Comparison of ENCODE assay signal across 26 cellular contexts in genomic region chr7:18126274-18126673, GRCh38.
DNase-seq lines count a peak whose midpoint lies in the region; ATAC-seq and TF ChIP-seq lines count a peak whose summit lies in the region.
"Had no signal": no experiment of that assay in that cellular context is flagged by ENCODE, and none has a peak within 500 bp of the region (broad histone marks: within the 10 kb centered on the region; RNA-seq: fewer than 3 reads in every experiment).

No MANE protein-coding gene starts in this region.

- H3K4me3 ChIP-seq in body of pancreas (no peak overlapping the region), H7 (ENCODE audit: insufficient read depth, low read depth, low read length) (no peak overlapping the region), MG63 (no peak overlapping the region)
- H3K4me3 ChIP-seq: BLaER1 treated with 17β-estradiol and CSF1 and Interleukin-3, amounts not matched to agents 10 nM and 100 nM; coronary artery; gastroesophageal sphincter; testis had no signal

- TF ChIP-seq CTCF in body of pancreas (IDR thresholded peaks at IDR 0.05) (no peak), mesothelial cell of epicardium (IDR thresholded peaks at IDR 0.05; ENCODE audit: unreplicated experiment) (no peak)

- intact Hi-C loops in body of pancreas (cut with DNase I), result no loop called here

- DNase-seq in HEK293T (ENCODE audit: extremely low spot score) (peak; percentile 16), NCI-H146 (lab: John Stamatoyannopoulos, UW) (peak; percentile 62), body of pancreas (no peak), mesothelial cell of epicardium (ENCODE audit: low spot score in 2 of 2, unreplicated experiment in 2 of 2) (no peak), H7 (no peak), NCI-H1436 (lab: John Stamatoyannopoulos, UW) (no peak), MG63 (no peak)
- DNase-seq: activated CD4-positive, alpha-beta memory T cell treated with anti-CD3 and anti-CD28 coated beads, Interleukin-2, amount 10 ng/mL, durations not matched to agents 7 days and 5 days; activated CD4-positive, CD25-positive, alpha-beta regulatory T cell treated with anti-CD3 and anti-CD28 coated beads, Interleukin-2, amount 50 U/mL, for 72 hours; activated naive CD8-positive, alpha-beta T cell treated with anti-CD3 and anti-CD28 coated beads for 36 hours; aorta; effector memory CD4-positive, alpha-beta T cell; naive thymus-derived CD8-positive, alpha-beta T cell; NCI-H1694 treated with DMSO at 0.1 percent for 48 hours; NCI-H2227 treated with DMSO at 0.1 percent for 48 hours; nucleus accumbens; SK-N-SH; stimulated activated naive CD4-positive, alpha-beta T cell; testis had no signal

- no peaks in the 10 kb centered on the region for H3K9me3 ChIP-seq in body of pancreas
- no peaks in the 10 kb centered on the region for H3K9me3 ChIP-seq in MG63
- H3K9me3 ChIP-seq: BLaER1 treated with 17β-estradiol and CSF1 and Interleukin-3, amounts not matched to agents 10 nM and 100 nM; gastroesophageal sphincter; SK-N-SH; testis had no signal

- 44 to 50% methylated on average over 2 of the region's 2 CpGs for WGBS in body of pancreas, 2 donors

- H3K4me1 ChIP-seq in body of pancreas, result no peaks in the 10 kb centered on the region
- H3K4me1 ChIP-seq: BLaER1 treated with 17β-estradiol and CSF1 and Interleukin-3, amounts not matched to agents 10 nM and 100 nM; testis had no signal

- peaks cover 62% of the 10 kb centered on the region for H3K4me1 Mint-ChIP-seq in mesothelial cell of epicardium
- H3K4me1 Mint-ChIP-seq: activated CD4-positive, alpha-beta memory T cell treated with anti-CD3 and anti-CD28 coated beads, Interleukin-2, amount 10 ng/mL, durations not matched to agents 7 days and 5 days; activated naive CD8-positive, alpha-beta T cell treated with anti-CD3 and anti-CD28 coated beads for 36 hours; naive thymus-derived CD8-positive, alpha-beta T cell had no signal

- H3K27ac Mint-ChIP-seq in mesothelial cell of epicardium, result peak overlapping the region; percentile 82
- H3K27ac Mint-ChIP-seq: activated CD4-positive, alpha-beta memory T cell treated with anti-CD3 and anti-CD28 coated beads, Interleukin-2, amount 10 ng/mL, durations not matched to agents 7 days and 5 days; activated naive CD8-positive, alpha-beta T cell treated with anti-CD3 and anti-CD28 coated beads for 36 hours; naive thymus-derived CD8-positive, alpha-beta T cell; T-helper 1 cell treated with Interleukin-12 subunit alpha and Interleukin-12 subunit beta and Interleukin-4 antibody, amounts not matched to agents 30 μg/mL and 1 μg/mL, for 36 hours had no signal

- no peaks in the 10 kb centered on the region for H3K9me3 Mint-ChIP-seq in mesothelial cell of epicardium
- H3K9me3 Mint-ChIP-seq: activated CD4-positive, alpha-beta memory T cell treated with anti-CD3 and anti-CD28 coated beads, Interleukin-2, amount 10 ng/mL, durations not matched to agents 7 days and 5 days; activated naive CD8-positive, alpha-beta T cell treated with anti-CD3 and anti-CD28 coated beads for 36 hours; naive thymus-derived CD8-positive, alpha-beta T cell; T-helper 1 cell treated with Interleukin-12 subunit alpha and Interleukin-12 subunit beta and Interleukin-4 antibody, amounts not matched to agents 30 μg/mL and 1 μg/mL, for 36 hours had no signal

- CTCF ChIA-PET in HEK293T (lab: Yijun Ruan, JAX), result no interaction called here

- peaks cover 1% of the 10 kb centered on the region for H3K27me3 Mint-ChIP-seq in mesothelial cell of epicardium (ENCODE audit: low read depth)

- H3K27ac ChIP-seq in body of pancreas, result peak overlapping the region in 2 of 4 donors; percentile 25 to 47
- H3K27ac ChIP-seq: BLaER1 treated with 17β-estradiol and CSF1 and Interleukin-3, amounts not matched to agents 10 nM and 100 nM; coronary artery; gastroesophageal sphincter; HL-60; testis had no signal

- TF ChIP-seq POLR2A in body of pancreas (IDR thresholded peaks at IDR 0.05), result no peak

- ATAC-seq in body of pancreas, result peak; percentile 70
- ATAC-seq in HG03520 (IDR thresholded peaks at IDR 0.05; ENCODE audit: unreplicated experiment), result no peak
- ATAC-seq: gastroesophageal sphincter; HCT116; naive thymus-derived CD8-positive, alpha-beta T cell had no signal

- POLR2A ChIA-PET in HEK293T (lab: Yijun Ruan, JAX), result no interaction called here

- H3K27me3 ChIP-seq in body of pancreas (peaks cover 0 to 2% of the 10 kb centered on the region in 2 donors), H7 (ENCODE audit: control insufficient read depth, insufficient read depth, low read length) (no peaks in the 10 kb centered on the region), MG63 (no peaks in the 10 kb centered on the region)
- H3K27me3 ChIP-seq: BLaER1 treated with 17β-estradiol and CSF1 and Interleukin-3, amounts not matched to agents 10 nM and 100 nM; gastroesophageal sphincter; testis had no signal

- H3K4me3 Mint-ChIP-seq in mesothelial cell of epicardium, result no peak overlapping the region
- H3K4me3 Mint-ChIP-seq: activated CD4-positive, alpha-beta memory T cell treated with anti-CD3 and anti-CD28 coated beads, Interleukin-2, amount 10 ng/mL, durations not matched to agents 7 days and 5 days; activated naive CD8-positive, alpha-beta T cell treated with anti-CD3 and anti-CD28 coated beads for 36 hours; naive thymus-derived CD8-positive, alpha-beta T cell; T-helper 1 cell treated with Interleukin-12 subunit alpha and Interleukin-12 subunit beta and Interleukin-4 antibody, amounts not matched to agents 30 μg/mL and 1 μg/mL, for 36 hours had no signal

- no peaks in the 10 kb centered on the region for H3K36me3 Mint-ChIP-seq in mesothelial cell of epicardium
- H3K36me3 Mint-ChIP-seq: activated naive CD8-positive, alpha-beta T cell treated with anti-CD3 and anti-CD28 coated beads for 36 hours; naive thymus-derived CD8-positive, alpha-beta T cell had no signal

- H3K36me3 ChIP-seq in body of pancreas (replicated peaks in 1 of 2; ENCODE audit: insufficient read depth in 1 of 2, low read depth in 2 of 2) (no peaks in the 10 kb centered on the region), H7 (replicated peaks; ENCODE audit: control insufficient read depth, insufficient read depth, low read length) (no peaks in the 10 kb centered on the region), MG63 (no peaks in the 10 kb centered on the region)
- H3K36me3 ChIP-seq: BLaER1 treated with 17β-estradiol and CSF1 and Interleukin-3, amounts not matched to agents 10 nM and 100 nM; gastroesophageal sphincter had no signal

TF ChIP-seq in HEK293T, 16 proteins besides CTCF, POLR2A, EP300 and RAD21:
- no peak for TF ChIP-seq CTBP1 (IDR thresholded peaks at IDR 0.05; ENCODE audit: borderline replicate concordance)
- TF ChIP-seq HDGF (IDR thresholded peaks at IDR 0.05; ENCODE audit: borderline replicate concordance), result no peak
- no peak for TF ChIP-seq ARNT (IDR thresholded peaks at IDR 0.05)
- TF ChIP-seq L3MBTL2 (conservative IDR thresholded peaks at IDR 0.05), result peak; percentile 40
- TF ChIP-seq BHLHE40 (IDR thresholded peaks at IDR 0.05; ENCODE audit: borderline replicate concordance), result no peak
- TF ChIP-seq ZNF384 (IDR thresholded peaks at IDR 0.05), result no peak
- TF ChIP-seq TARDBP (IDR thresholded peaks at IDR 0.05), result no peak
- TF ChIP-seq NFRKB (IDR thresholded peaks at IDR 0.05), result no peak
- TF ChIP-seq ELF4 (IDR thresholded peaks at IDR 0.05), result no peak
- TF ChIP-seq SUZ12 (IDR thresholded peaks at IDR 0.05), result no peak
- TF ChIP-seq LEF1 (IDR thresholded peaks at IDR 0.05; ENCODE audit: borderline replicate concordance), result no peak
- TF ChIP-seq FOXK2 (IDR thresholded peaks at IDR 0.05), result no peak
- peak; percentile 28; the same call in 1 of the 2 replicates for TF ChIP-seq PKNOX1 (IDR thresholded peaks at IDR 0.05)
- TF ChIP-seq FOXA1 (IDR thresholded peaks at IDR 0.05), result no peak
- no peak for TF ChIP-seq SP1 (IDR thresholded peaks at IDR 0.05)
- TF ChIP-seq FOXM1 (IDR thresholded peaks at IDR 0.05; ENCODE audit: borderline replicate concordance), result no peak

Comparison
In these comparisons a context has a peak if more than half of its experiments do, and no peak if none do; other contexts are left out.
1. DNase-seq: peak in HEK293T (single experiment) and NCI-H146 (single experiment); none in body of pancreas (0 of 4), mesothelial cell of epicardium (0 of 2), H7 (single experiment), NCI-H1436 (single experiment) and MG63 (single experiment).